In genomic region chr4:55397024-55397520, GRCh38 we compare ENCODE assay signal across 1 cellular context.
TF ChIP-seq lines count a peak whose summit lies in the region.

No MANE protein-coding gene starts in this region.

TF ChIP-seq in liver, 16 proteins besides CTCF, POLR2A, EP300 and RAD21 (continued from another document):
- TF ChIP-seq NR2F2 (IDR thresholded peaks at IDR 0.05) (no peak), HNF4A (conservative IDR thresholded peaks at IDR 0.05) (no peak), FOXA1 (IDR thresholded peaks at IDR 0.05) (no peak), HNF4G (IDR thresholded peaks at IDR 0.05) (no peak), TAF1 (conservative IDR thresholded peaks at IDR 0.05) (no peak), EGR1 (IDR thresholded peaks at IDR 0.05; ENCODE audit: low read depth in 2 of 2) (no peak)
- TF ChIP-seq, protein P1, sequence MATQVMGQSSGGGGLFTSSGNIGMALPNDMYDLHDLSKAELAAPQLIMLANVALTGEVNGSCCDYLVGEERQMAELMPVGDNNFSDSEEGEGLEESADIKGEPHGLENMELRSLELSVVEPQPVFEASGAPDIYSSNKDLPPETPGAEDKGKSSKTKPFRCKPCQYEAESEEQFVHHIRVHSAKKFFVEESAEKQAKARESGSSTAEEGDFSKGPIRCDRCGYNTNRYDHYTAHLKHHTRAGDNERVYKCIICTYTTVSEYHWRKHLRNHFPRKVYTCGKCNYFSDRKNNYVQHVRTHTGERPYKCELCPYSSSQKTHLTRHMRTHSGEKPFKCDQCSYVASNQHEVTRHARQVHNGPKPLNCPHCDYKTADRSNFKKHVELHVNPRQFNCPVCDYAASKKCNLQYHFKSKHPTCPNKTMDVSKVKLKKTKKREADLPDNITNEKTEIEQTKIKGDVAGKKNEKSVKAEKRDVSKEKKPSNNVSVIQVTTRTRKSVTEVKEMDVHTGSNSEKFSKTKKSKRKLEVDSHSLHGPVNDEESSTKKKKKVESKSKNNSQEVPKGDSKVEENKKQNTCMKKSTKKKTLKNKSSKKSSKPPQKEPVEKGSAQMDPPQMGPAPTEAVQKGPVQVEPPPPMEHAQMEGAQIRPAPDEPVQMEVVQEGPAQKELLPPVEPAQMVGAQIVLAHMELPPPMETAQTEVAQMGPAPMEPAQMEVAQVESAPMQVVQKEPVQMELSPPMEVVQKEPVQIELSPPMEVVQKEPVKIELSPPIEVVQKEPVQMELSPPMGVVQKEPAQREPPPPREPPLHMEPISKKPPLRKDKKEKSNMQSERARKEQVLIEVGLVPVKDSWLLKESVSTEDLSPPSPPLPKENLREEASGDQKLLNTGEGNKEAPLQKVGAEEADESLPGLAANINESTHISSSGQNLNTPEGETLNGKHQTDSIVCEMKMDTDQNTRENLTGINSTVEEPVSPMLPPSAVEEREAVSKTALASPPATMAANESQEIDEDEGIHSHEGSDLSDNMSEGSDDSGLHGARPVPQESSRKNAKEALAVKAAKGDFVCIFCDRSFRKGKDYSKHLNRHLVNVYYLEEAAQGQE (IDR thresholded peaks at IDR 0.05): no peak
- TF ChIP-seq, protein P2, sequence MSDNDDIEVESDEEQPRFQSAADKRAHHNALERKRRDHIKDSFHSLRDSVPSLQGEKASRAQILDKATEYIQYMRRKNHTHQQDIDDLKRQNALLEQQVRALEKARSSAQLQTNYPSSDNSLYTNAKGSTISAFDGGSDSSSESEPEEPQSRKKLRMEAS (IDR thresholded peaks at IDR 0.05): no peak
